In genomic region chr2:2061091-2061696, GRCh38 we compare ENCODE assay signal across 28 cellular contexts.
"Had no signal": no experiment of that assay in that cellular context is flagged by ENCODE, and none has a peak within 500 bp of the region (broad histone marks: within the 10 kb centered on the region; RNA-seq: fewer than 3 reads in every experiment).

No MANE protein-coding gene starts in this region.

- H3K27me3 ChIP-seq: breast epithelium had no signal

- ATAC-seq: activated CD8-positive, alpha-beta T cell treated with anti-CD3 and anti-CD28 coated beads for 36 hours; activated T-cell treated with anti-CD3 and anti-CD28 coated beads, Interleukin-2, amount 50 U/mL, for 72 hours; K562; Panc1; Right ventricle myocardium inferior had no signal

- H3K27ac Mint-ChIP-seq: activated CD8-positive, alpha-beta T cell treated with anti-CD3 and anti-CD28 coated beads for 36 hours; activated naive CD4-positive, alpha-beta T cell treated with anti-CD3 and anti-CD28 coated beads, Interleukin-2, amount 10 ng/mL, durations not matched to agents 7 days and 5 days; activated naive CD8-positive, alpha-beta T cell treated with anti-CD3 and anti-CD28 coated beads for 36 hours; activated T-cell treated with anti-CD3 and anti-CD28 coated beads, Interleukin-2, amount 50 U/mL, for 72 hours; activated T-helper 2 cell treated with anti-CD3 and anti-CD28 coated beads, Interferon-gamma antibody, Interleukin-2, Interleukin-4, amounts not matched to agents 10 μg/mL and 5 μg/mL and 100 μg/mL, durations not matched to agents 14 hours and 24 hours and 36 hours had no signal

- H3K36me3 ChIP-seq: breast epithelium had no signal

- H3K4me3 Mint-ChIP-seq: activated CD8-positive, alpha-beta T cell treated with anti-CD3 and anti-CD28 coated beads for 36 hours; activated naive CD4-positive, alpha-beta T cell treated with anti-CD3 and anti-CD28 coated beads, Interleukin-2, amount 10 ng/mL, durations not matched to agents 7 days and 5 days; activated naive CD8-positive, alpha-beta T cell treated with anti-CD3 and anti-CD28 coated beads for 36 hours; activated T-cell treated with anti-CD3 and anti-CD28 coated beads, Interleukin-2, amount 50 U/mL, for 72 hours had no signal

- H3K4me1 ChIP-seq: breast epithelium had no signal

- H3K27me3 Mint-ChIP-seq: activated CD8-positive, alpha-beta T cell treated with anti-CD3 and anti-CD28 coated beads for 36 hours had no signal

- DNase-seq: activated CD4-positive, CD25-positive, alpha-beta regulatory T cell; activated CD8-positive, alpha-beta memory T cell treated with anti-CD3 and anti-CD28 coated beads, Interleukin-2, amount 50 U/mL, for 4 hours; activated CD8-positive, alpha-beta T cell treated with anti-CD3 and anti-CD28 coated beads for 36 hours; activated gamma-delta T cell treated with Interleukin-2 at 50 U/mL for 16 hours; activated naive CD4-positive, alpha-beta T cell treated with anti-CD3 and anti-CD28 coated beads, Interleukin-2, amount 10 ng/mL, durations not matched to agents 7 days and 5 days; activated naive CD8-positive, alpha-beta T cell treated with anti-CD3 and anti-CD28 coated beads for 36 hours; activated T-cell treated with anti-CD3 and anti-CD28 coated beads, Interleukin-2, amount 50 U/mL, for 72 hours; aorta; central memory CD4-positive, alpha-beta T cell; Karpas-422; MM.1S; NCI-H1105 treated with DMSO at 0.1 percent for 48 hours; NCI-H1436 treated with DMSO at 0.1 percent for 48 hours; NCI-H1930; NCI-H226; NCI-H526; NCI-H774; NK-92 treated with Interleukin-12 subunit alpha and Interleukin-12 subunit beta, amount 100 ng/mL, for 24 hours; OCI-M1; RPMI8226; T-helper 1 cell had no signal

- H3K4me3 ChIP-seq: breast epithelium, K562, SK-N-MC had no signal

- H3K9me3 ChIP-seq: breast epithelium had no signal

- H3K27ac ChIP-seq: breast epithelium, SK-N-MC, VCaP had no signal
